In the genomic region with DNA sequence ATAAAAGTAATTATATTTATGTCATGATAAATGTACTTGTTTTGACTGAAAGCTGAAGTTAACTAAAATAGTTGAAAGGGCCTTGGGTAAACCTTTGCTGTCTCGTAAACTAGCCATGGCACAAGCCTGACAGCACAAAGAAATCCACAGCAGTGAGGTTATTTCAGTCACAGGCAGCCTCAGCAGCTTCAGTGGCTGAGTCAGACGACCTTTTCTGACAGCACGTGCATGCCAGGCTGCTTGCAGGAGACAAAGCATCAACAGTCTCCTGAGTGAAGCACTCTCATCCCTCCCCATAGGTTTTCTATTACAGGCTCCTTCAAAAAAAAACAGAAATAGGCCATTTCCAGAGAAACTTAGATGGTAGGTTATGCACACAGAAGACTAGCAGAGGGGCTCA, we compare ENCODE assay signal across 8 cellular contexts. TPM values are rescaled to one million over a fixed set of nuclear protein-coding genes. Genes with fewer than 3 reads are reported as not detected.
DNase-seq lines count a peak whose midpoint lies in the region; ATAC-seq and TF ChIP-seq lines count a peak whose summit lies in the region.

No MANE protein-coding gene starts in this region.

- no peak overlapping the region for H3K9ac ChIP-seq in MM.1S (ENCODE audit: low read length)
- H3K9ac ChIP-seq in mammary epithelial cell (ENCODE audit: insufficient read depth, low read length), result no peak overlapping the region
- H3K9ac ChIP-seq in mesendoderm (ENCODE audit: low read length), result no peak overlapping the region

- peak overlapping the region; percentile 7; the same call in 1 of the 2 replicates for H3K27ac ChIP-seq in MM.1S (ENCODE audit: low read length)
- no peak overlapping the region for H3K27ac ChIP-seq in mammary epithelial cell (ENCODE audit: insufficient read depth, low read depth, low read length)
- no peak overlapping the region for H3K27ac ChIP-seq in mesendoderm (ENCODE audit: low read depth, low read length)

- H3K36me3 ChIP-seq in BE2C (peaks cover 13% of the 10 kb centered on the region), MM.1S (replicated peaks; ENCODE audit: insufficient read depth, low read length) (no peaks in the 10 kb centered on the region; the same call in 1 of the 2 replicates), mammary epithelial cell (ENCODE audit: insufficient read depth, low read length) (peaks cover 16% of the 10 kb centered on the region), mesendoderm (ENCODE audit: control insufficient read depth, insufficient read depth, low read length) (no peaks in the 10 kb centered on the region)

- CTCF ChIA-PET in mammary epithelial cell (lab: Charles Lee; ENCODE audit: low non-redundant PET), result no interaction called here

- H3K18ac ChIP-seq in mesendoderm (ENCODE audit: low read length), result no peak overlapping the region

- H3K4me3 ChIP-seq in BE2C (ENCODE audit: low read depth, low read length) (no peak overlapping the region), MM.1S (ENCODE audit: low read length) (no peak overlapping the region), mammary epithelial cell (replicated peaks in 1 of 3; ENCODE audit: insufficient read depth in 1 of 3, low read depth in 2 of 3, low read length in 3 of 3) (no peak overlapping the region), mesendoderm (ENCODE audit: low read length) (no peak overlapping the region)

- H4K20me1 ChIP-seq in MM.1S (ENCODE audit: insufficient read depth, low read length) (no peaks in the 10 kb centered on the region), mammary epithelial cell (ENCODE audit: insufficient read depth, low read length) (no peaks in the 10 kb centered on the region)

- H3K23ac ChIP-seq in mesendoderm (ENCODE audit: low read length), result no peak overlapping the region

- H3K79me1 ChIP-seq in mesendoderm (ENCODE audit: low read length), result no peaks in the 10 kb centered on the region

- BruUV-seq in mammary epithelial cell (replicated peaks; lab: Mats Ljungman, UMichigan), result no TSS peak

- H2AFZ ChIP-seq in MM.1S (ENCODE audit: low read length) (no peak overlapping the region), mammary epithelial cell (ENCODE audit: low read depth, low read length) (no peak overlapping the region)

- H4K8ac ChIP-seq in mesendoderm (ENCODE audit: low read depth, low read length), result no peak overlapping the region

- H2BK5ac ChIP-seq in mesendoderm (ENCODE audit: low read length), result no peak overlapping the region

- no peak overlapping the region for H2BK15ac ChIP-seq in mesendoderm (replicated peaks; ENCODE audit: low read depth)

- H3K4me1 ChIP-seq in BE2C, result peaks cover 5% of the 10 kb centered on the region
- H3K4me1 ChIP-seq in MM.1S (ENCODE audit: low read length), result peaks cover 28% of the 10 kb centered on the region
- peaks cover 5% of the 10 kb centered on the region for H3K4me1 ChIP-seq in mammary epithelial cell (ENCODE audit: insufficient read depth, low read length)
- H3K4me1 ChIP-seq in mesendoderm (ENCODE audit: control insufficient read depth, low read depth, low read length), result no peaks in the 10 kb centered on the region

- in situ Hi-C loops in mammary epithelial cell (cut with MboI; ENCODE audit: low sequenced_read_pairs in 2 of 2), result loop anchor here in 1 of 2 donors (25.0 kb wide), 1 partner anchor 573 kb away; no protein-coding TSS in a partner anchor

- H3K9me2 ChIP-seq in MM.1S (replicated peaks; ENCODE audit: insufficient read depth, low read length), result no peaks in the 10 kb centered on the region

- DNase-seq in BE2C (peak; percentile 46), MM.1S (peak; percentile 71), mammary epithelial cell (peak; percentile 72), mesendoderm (peak; percentile 57), NCI-H510A (lab: John Stamatoyannopoulos, UW) (no peak)
- no peak for DNase-seq in stimulated activated CD4-positive, alpha-beta T cell treated with anti-CD3 and anti-CD28 coated beads, Interleukin-4, amount 100 ng/mL, for 24 hours

- no peak overlapping the region for H2AK5ac ChIP-seq in mesendoderm (ENCODE audit: low read length)

- no peak overlapping the region for H4K5ac ChIP-seq in mesendoderm (ENCODE audit: low read length)

- H3K4me2 ChIP-seq in MM.1S (ENCODE audit: low read depth, low read length) (no peak overlapping the region), mammary epithelial cell (ENCODE audit: insufficient read depth, low read depth, low read length) (no peak overlapping the region), mesendoderm (ENCODE audit: low read length) (no peak overlapping the region)

- no peaks in the 10 kb centered on the region for H3K79me2 ChIP-seq in MM.1S (ENCODE audit: low read length)
- H3K79me2 ChIP-seq in mammary epithelial cell (ENCODE audit: insufficient read depth, low read length), result peaks cover 4% of the 10 kb centered on the region
- H3K79me2 ChIP-seq in mesendoderm (ENCODE audit: control insufficient read depth, insufficient read depth, low read length), result no peaks in the 10 kb centered on the region

- ATAC-seq in GM21360 (IDR thresholded peaks at IDR 0.05; ENCODE audit: unreplicated experiment) (no peak), HG02798 (IDR thresholded peaks at IDR 0.05; ENCODE audit: poor library complexity, unreplicated experiment) (no peak)

- H3K4ac ChIP-seq in mesendoderm (ENCODE audit: low read depth, low read length), result no peak overlapping the region

- H3K9me3 ChIP-seq in BE2C (no peaks in the 10 kb centered on the region), MM.1S (replicated peaks; ENCODE audit: insufficient read depth, low read length) (no peaks in the 10 kb centered on the region), mammary epithelial cell (replicated peaks; ENCODE audit: insufficient read depth, low read length) (no peaks in the 10 kb centered on the region)

- no peak overlapping the region for H2BK120ac ChIP-seq in mesendoderm (ENCODE audit: low read depth, low read length)

- H3K56ac ChIP-seq in mesendoderm (ENCODE audit: low read length), result no peak overlapping the region

- H3K27me3 ChIP-seq in BE2C (no peaks in the 10 kb centered on the region), MM.1S (replicated peaks; ENCODE audit: insufficient read depth, low read length) (no peaks in the 10 kb centered on the region), mammary epithelial cell (ENCODE audit: insufficient read depth, low read length) (no peaks in the 10 kb centered on the region), mesendoderm (ENCODE audit: insufficient read depth, low read length, poor library complexity) (no peaks in the 10 kb centered on the region)

- dilution Hi-C loops in mammary epithelial cell (cut with HindIII; ENCODE audit: low sequenced_read_pairs), result no loop called here

- intact Hi-C loops in mammary epithelial cell (cut with micrococcal nuclease), result no loop called here

- 83% methylated on average over 2 of the region's 3 CpGs for WGBS in mammary epithelial cell (ENCODE audit: low coverage, missing lambda C conversion rate)
- no CpG with 5 or more reads among the region's 3 CpGs for WGBS in mesendoderm (ENCODE audit: extremely low coverage, insufficient coverage, low lambda C conversion rate)

- TF ChIP-seq CTCF in BE2C (IDR thresholded peaks at IDR 0.05; ENCODE audit: low read depth, low read length), result no peak
- no peak for TF ChIP-seq CTCF in MM.1S (IDR thresholded peaks at IDR 0.05; ENCODE audit: low read length)
- TF ChIP-seq CTCF in mammary epithelial cell (conservative IDR thresholded peaks at IDR 0.05 in 1 of 2, IDR thresholded peaks at IDR 0.05 in 1 of 2; ENCODE audit: extremely low read depth in 1 of 2, insufficient read depth in 1 of 2, low read depth in 1 of 2, low read length in 2 of 2), result no peak

- peaks cover 7% of the 10 kb centered on the region; the same call in 1 of the 2 replicates for H3F3A ChIP-seq in MM.1S (ENCODE audit: insufficient read depth, low read length)

RNA-seq across cellular contexts. Expression of gene OXCT1, which starts 34.6 kb away (rescaled TPM):
- 9.4 TPM for polyA plus RNA-seq in BE2C (2012; ENCODE audit: insufficient read depth, insufficient read length, low read depth)
- 10 to 100 TPM; 18.2 to 36.4 TPM for total RNA-seq in mammary epithelial cell
- polyA plus RNA-seq in mammary epithelial cell, result 24.3 TPM
- polyA minus RNA-seq in mammary epithelial cell, result 14.9 TPM
- polyA plus RNA-seq in mesendoderm (2013, experiment 1 of 2), result 15.9 TPM
- 17.1 TPM for polyA plus RNA-seq in mesendoderm (2013, experiment 2 of 2)

Comparison
In these comparisons a context has a peak if more than half of its experiments do, and no peak if none do; other contexts are left out.
1. DNase-seq: peak in BE2C (single experiment), MM.1S (single experiment), mammary epithelial cell (single experiment) and mesendoderm (single experiment); none in stimulated activated CD4-positive, alpha-beta T cell treated with anti-CD3 and anti-CD28 coated beads, Interleukin-4, amount 100 ng/mL, for 24 hours (single experiment) and NCI-H510A (single experiment).